ENCODE assay signal across 9 cellular contexts in genomic region chr6:25013249-25013648, GRCh38.
A peak's percentile ranks its signal among the peaks of the same experiment; 100 is the strongest.
DNase-seq lines count a peak whose midpoint lies in the region; ATAC-seq and TF ChIP-seq lines count a peak whose summit lies in the region.
"Had no signal": no experiment of that assay in that cellular context is flagged by ENCODE, and none has a peak within 500 bp of the region (broad histone marks: within the 10 kb centered on the region; RNA-seq: fewer than 3 reads in every experiment).

No MANE protein-coding gene starts in this region.

- no peaks in the 10 kb centered on the region for H3K27me3 Mint-ChIP-seq in activated naive CD8-positive, alpha-beta T cell treated with anti-CD3 and anti-CD28 coated beads, Interleukin-2, amount 50 U/mL, for 24 hours
- H3K27me3 Mint-ChIP-seq in osteocyte (ENCODE audit: unreplicated experiment), result no peaks in the 10 kb centered on the region

- H3K36me3 ChIP-seq in GM06990 (ENCODE audit: control insufficient read depth, insufficient read depth, low read length), result no peaks in the 10 kb centered on the region

- ATAC-seq in HG02763 (IDR thresholded peaks at IDR 0.05; ENCODE audit: unreplicated experiment) (peak; percentile 45), GM21390 (IDR thresholded peaks at IDR 0.05; ENCODE audit: unreplicated experiment) (no peak)
- peak; percentile 69 for ATAC-seq in activated naive CD8-positive, alpha-beta T cell treated with anti-CD3 and anti-CD28 coated beads, Interleukin-2, amount 50 U/mL, for 24 hours
- ATAC-seq: mucosa of descending colon had no signal

- no peaks in the 10 kb centered on the region for H3K27me3 ChIP-seq in GM06990 (replicated peaks; ENCODE audit: control insufficient read depth, insufficient read depth, low read length)

- TF ChIP-seq CTCF in GM06990 (IDR thresholded peaks at IDR 0.05; ENCODE audit: insufficient read depth, low read length, poor library complexity, severe bottlenecking), result peak; percentile 59
- TF ChIP-seq CTCF in osteocyte (IDR thresholded peaks at IDR 0.05), result peak; percentile 28

- no peak overlapping the region for H3K4me3 Mint-ChIP-seq in activated naive CD8-positive, alpha-beta T cell treated with anti-CD3 and anti-CD28 coated beads, Interleukin-2, amount 50 U/mL, for 24 hours
- no peak overlapping the region for H3K4me3 Mint-ChIP-seq in osteocyte (ENCODE audit: unreplicated experiment)

- H3K4me3 ChIP-seq in GM06990 (replicated peaks; ENCODE audit: low read depth, low read length), result no peak overlapping the region
- H3K4me3 ChIP-seq: mucosa of descending colon had no signal

- H3K27ac Mint-ChIP-seq in activated naive CD8-positive, alpha-beta T cell treated with anti-CD3 and anti-CD28 coated beads, Interleukin-2, amount 50 U/mL, for 24 hours, result no peak overlapping the region
- peak overlapping the region; percentile 85 for H3K27ac Mint-ChIP-seq in osteocyte (ENCODE audit: unreplicated experiment)

- H3K9me3 Mint-ChIP-seq in activated naive CD8-positive, alpha-beta T cell treated with anti-CD3 and anti-CD28 coated beads, Interleukin-2, amount 50 U/mL, for 24 hours, result no peaks in the 10 kb centered on the region
- H3K9me3 Mint-ChIP-seq in osteocyte (ENCODE audit: unreplicated experiment), result no peaks in the 10 kb centered on the region

- H3K36me3 Mint-ChIP-seq in activated naive CD8-positive, alpha-beta T cell treated with anti-CD3 and anti-CD28 coated beads, Interleukin-2, amount 50 U/mL, for 24 hours (ENCODE audit: low read depth), result no peaks in the 10 kb centered on the region
- no peaks in the 10 kb centered on the region for H3K36me3 Mint-ChIP-seq in osteocyte (ENCODE audit: unreplicated experiment)

- DNase-seq in GM06990 (ENCODE audit: extremely low read depth, insufficient read length), result no peak
- DNase-seq in activated naive CD8-positive, alpha-beta T cell treated with anti-CD3 and anti-CD28 coated beads, Interleukin-2, amount 50 U/mL, for 24 hours, result no peak
- DNase-seq in osteocyte (ENCODE audit: extremely low spot score, unreplicated experiment), result no peak
- DNase-seq in CD1c-positive myeloid dendritic cell (ENCODE audit: extremely low spot score), result no peak
- no peak for DNase-seq in dermis blood vessel endothelial cell
- DNase-seq: mucosa of descending colon, NCI-H1436 had no signal

- peaks cover 87% of the 10 kb centered on the region for H3K4me1 Mint-ChIP-seq in activated naive CD8-positive, alpha-beta T cell treated with anti-CD3 and anti-CD28 coated beads, Interleukin-2, amount 50 U/mL, for 24 hours
- peaks cover 76% of the 10 kb centered on the region for H3K4me1 Mint-ChIP-seq in osteocyte (ENCODE audit: unreplicated experiment)
